Comparison of ENCODE assay signal across 9 cellular contexts in genomic region chr5:157387683-157388093, GRCh38.
DNase-seq lines count a peak whose midpoint lies in the region; ATAC-seq and TF ChIP-seq lines count a peak whose summit lies in the region.
"Had no signal": no experiment of that assay in that cellular context is flagged by ENCODE, and none has a peak within 500 bp of the region (broad histone marks: within the 10 kb centered on the region; RNA-seq: fewer than 3 reads in every experiment).

No MANE protein-coding gene starts in this region.

- no peak for TF ChIP-seq EP300 in ovary (IDR thresholded peaks at IDR 0.05)

- no peak for ATAC-seq in HG03520 (IDR thresholded peaks at IDR 0.05; ENCODE audit: unreplicated experiment)

- TF ChIP-seq POLR2A in ovary (IDR thresholded peaks at IDR 0.05) (no peak), spleen (IDR thresholded peaks at IDR 0.05) (no peak)

- no peaks in the 10 kb centered on the region for H3K9me3 ChIP-seq in SJSA1 (replicated peaks)
- no peaks in the 10 kb centered on the region for H3K9me3 ChIP-seq in ovary
- no peaks in the 10 kb centered on the region for H3K9me3 ChIP-seq in spleen

- no peak for TF ChIP-seq CTCF in fibroblast of pulmonary artery (IDR thresholded peaks at IDR 0.05; ENCODE audit: low read length, missing control alignments)
- no peak for TF ChIP-seq CTCF in ovary (IDR thresholded peaks at IDR 0.05)
- no peak for TF ChIP-seq CTCF in spleen (IDR thresholded peaks at IDR 0.05 in 8 of 11, conservative IDR thresholded peaks at IDR 0.05 in 3 of 11)

- H3K4me3 ChIP-seq in SJSA1 (no peak overlapping the region), fibroblast of pulmonary artery (replicated peaks; ENCODE audit: low read depth, low read length) (no peak overlapping the region), ovary (no peak overlapping the region), spleen (no peak overlapping the region)

- no peaks in the 10 kb centered on the region for H3K36me3 ChIP-seq in SJSA1
- no peaks in the 10 kb centered on the region for H3K36me3 ChIP-seq in ovary
- peaks cover 0 to 100% (median 77%) of the 10 kb centered on the region in 6 donors for H3K36me3 ChIP-seq in spleen

- DNase-seq in COLO829 (ENCODE audit: low spot score) = peak; percentile 41
- DNase-seq in SJSA1 (ENCODE audit: low read depth in 1 of 2, low spot score in 2 of 2) = peak; percentile 89 to 91
- peak; percentile 91 for DNase-seq in fibroblast of pulmonary artery (ENCODE audit: low read depth)
- peak in 4 of 5 donors; percentile 26 to 60 (median 38) for DNase-seq in ovary
- DNase-seq in germinal center (ENCODE audit: low spot score) = no peak
- DNase-seq in NCI-H1048 (lab: John Stamatoyannopoulos, UW) = no peak
- DNase-seq in spleen = no peak
- DNase-seq: activated CD4-positive, alpha-beta T cell treated with anti-CD3 and anti-CD28 coated beads, Interleukin-2, amount 50 U/mL, for 4 hours had no signal

- intact Hi-C loops in ovary (cut with DNase I) (no loop called here), spleen (cut with DNase I; ENCODE audit: low total_unique reads) (no loop called here)

- H3K27me3 ChIP-seq in SJSA1 (replicated peaks) (no peaks in the 10 kb centered on the region), ovary (no peaks in the 10 kb centered on the region), spleen (replicated peaks in 1 of 7) (no peaks in the 10 kb centered on the region)

- H3K27ac ChIP-seq in SJSA1 (peak overlapping the region; percentile 91), ovary (no peak overlapping the region), spleen (peak overlapping the region in 1 of 8 donors; percentile 21)

- H3K4me1 ChIP-seq in SJSA1 (replicated peaks) (peaks cover 80% of the 10 kb centered on the region), ovary (ENCODE audit: insufficient read depth) (no peaks in the 10 kb centered on the region), spleen (no peaks in the 10 kb centered on the region)

- 5 to 21% (median 12%) methylated on average over 3 of the region's 3 CpGs for WGBS in ovary, 3 donors
- 54 to 75% (median 63%) methylated on average over 3 of the region's 3 CpGs for WGBS in spleen, 5 donors

Comparison
In these comparisons a context has a peak if more than half of its experiments do, and no peak if none do; other contexts are left out.
1. DNase-seq: peak in COLO829 (single experiment), SJSA1 (2 of 2), fibroblast of pulmonary artery (single experiment) and ovary (4 of 5); none in germinal center (single experiment), NCI-H1048 (single experiment) and spleen (single experiment).